Comparison of ENCODE assay signal across 29 cellular contexts in the genomic region with DNA sequence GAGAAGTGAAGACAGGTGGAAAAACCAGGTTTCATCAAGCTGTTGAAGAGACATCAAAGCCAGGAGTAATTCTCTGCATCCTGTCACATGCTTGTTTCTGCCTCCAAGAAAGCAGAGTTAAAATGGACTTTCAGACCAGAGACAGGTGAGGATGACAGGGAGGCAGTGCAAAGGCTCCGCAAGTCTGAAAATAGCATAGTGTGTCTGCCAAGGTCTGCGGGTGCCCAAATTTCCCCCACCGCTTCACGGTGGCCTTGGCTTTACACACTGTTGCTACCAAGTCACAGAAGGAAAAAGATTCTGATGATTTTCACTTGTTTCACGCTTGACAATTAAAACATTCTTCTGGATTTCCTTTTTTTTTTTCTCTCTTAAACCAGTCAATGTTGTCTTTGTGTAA. TPM values are rescaled to one million over a fixed set of nuclear protein-coding genes. Genes with fewer than 3 reads are reported as not detected.
A peak's percentile ranks its signal among the peaks of the same experiment; 100 is the strongest.
DNase-seq lines count a peak whose midpoint lies in the region; ATAC-seq and TF ChIP-seq lines count a peak whose summit lies in the region.
"Had no signal": no experiment of that assay in that cellular context is flagged by ENCODE, and none has a peak within 500 bp of the region (broad histone marks: within the 10 kb centered on the region; RNA-seq: fewer than 3 reads in every experiment).

No MANE protein-coding gene starts in this region.

- no peaks in the 10 kb centered on the region for H3K36me3 ChIP-seq in breast epithelium
- H3K36me3 ChIP-seq in gastrocnemius medialis: peaks cover 0 to 18% of the 10 kb centered on the region in 2 donors
- no peaks in the 10 kb centered on the region for H3K36me3 ChIP-seq in MM.1S (replicated peaks; ENCODE audit: insufficient read depth, low read length)

- no peak overlapping the region for H2AFZ ChIP-seq in MM.1S (ENCODE audit: low read length)

- H3K4me2 ChIP-seq in MM.1S (ENCODE audit: low read depth, low read length): no peak overlapping the region

- ATAC-seq in left ventricle myocardium superior (peak; percentile 85), gastrocnemius medialis (peak; percentile 78 to 86), T-helper 17 cell (no peak)
- ATAC-seq: stimulated activated memory B cell treated with anti-CD40 and anti-IgM and Interleukin-4, amounts not matched to agents 10 μg/mL and 1 μg/mL and 100 μg/mL, for 72 hours had no signal

- no peak overlapping the region for H3K4me3 ChIP-seq in breast epithelium
- H3K4me3 ChIP-seq in gastrocnemius medialis: no peak overlapping the region
- no peak overlapping the region for H3K4me3 ChIP-seq in MM.1S (ENCODE audit: low read length)
- H3K4me3 ChIP-seq: mucosa of descending colon had no signal

- POLR2A ChIA-PET in MCF 10A (lab: Yijun Ruan, JAX): interaction anchor here (1.7 to 1.8 kb wide), 2 partner anchors 10 to 441 kb away, joined by 5 to 7 read pairs; no protein-coding TSS in a partner anchor

- H3K79me2 ChIP-seq in MM.1S (ENCODE audit: low read length): no peaks in the 10 kb centered on the region

- H3F3A ChIP-seq in MM.1S (ENCODE audit: insufficient read depth, low read length): no peaks in the 10 kb centered on the region

- H3K27ac ChIP-seq in breast epithelium: no peak overlapping the region
- H3K27ac ChIP-seq in gastrocnemius medialis: peak overlapping the region; percentile 78 to 82 (median 78)
- no peak overlapping the region for H3K27ac ChIP-seq in MM.1S (ENCODE audit: low read length)
- H3K27ac ChIP-seq: 22Rv1, WERI-Rb-1 had no signal

- no peaks in the 10 kb centered on the region for H3K27me3 ChIP-seq in breast epithelium
- no peaks in the 10 kb centered on the region for H3K27me3 ChIP-seq in gastrocnemius medialis
- H3K27me3 ChIP-seq in MM.1S (replicated peaks; ENCODE audit: insufficient read depth, low read length): no peaks in the 10 kb centered on the region

- peaks cover 59% of the 10 kb centered on the region for H3K36me3 Mint-ChIP-seq in MCF 10A (ENCODE audit: insufficient read depth, unreplicated experiment)
- peaks cover 34% of the 10 kb centered on the region for H3K36me3 Mint-ChIP-seq in T-helper 2 cell treated with Interferon-gamma antibody and Interleukin-4, amounts not matched to agents 5 μg/mL and 100 μg/mL, for 36 hours (ENCODE audit: low read depth)
- no peaks in the 10 kb centered on the region for H3K36me3 Mint-ChIP-seq in T-helper 17 cell (ENCODE audit: low read depth)

- no peak for TF ChIP-seq CTCF in MCF 10A (IDR thresholded peaks at IDR 0.05; ENCODE audit: unreplicated experiment)
- no peak for TF ChIP-seq CTCF in breast epithelium (IDR thresholded peaks at IDR 0.05)
- TF ChIP-seq CTCF in gastrocnemius medialis (IDR thresholded peaks at IDR 0.05 in 4 of 5, conservative IDR thresholded peaks at IDR 0.05 in 1 of 5): no peak
- TF ChIP-seq CTCF in MM.1S (IDR thresholded peaks at IDR 0.05; ENCODE audit: low read length): no peak

- BruUV-seq in MCF 10A (replicated peaks; lab: Mats Ljungman, UMichigan): no TSS peak

- in situ Hi-C loops in gastrocnemius medialis (cut with MboI; ENCODE audit: low sequenced_read_pairs in 4 of 4): loop anchor here in 1 of 4 donors (25.0 kb wide), 1 partner anchor 660 kb away; no protein-coding TSS in a partner anchor

- H3K4me1 ChIP-seq in breast epithelium (no peaks in the 10 kb centered on the region), gastrocnemius medialis (peaks cover 35 to 46% of the 10 kb centered on the region in 2 donors), MM.1S (ENCODE audit: low read length) (no peaks in the 10 kb centered on the region)

- no peaks in the 10 kb centered on the region for H4K20me1 ChIP-seq in MM.1S (ENCODE audit: insufficient read depth, low read length)

- CTCF ChIA-PET in MCF 10A (lab: Yijun Ruan, JAX): interaction anchor here (0.6 to 40.3 kb wide), 4 partner anchors 10 to 888 kb away, joined by 3 to 1064 read pairs (median 47); a partner anchor contains a TSS

- DNase-seq in MCF 10A (ENCODE audit: unreplicated experiment): no peak
- no peak for DNase-seq in breast epithelium (ENCODE audit: low spot score in 2 of 2)
- DNase-seq in left ventricle myocardium superior: peak; percentile 49
- peak; percentile 22 to 59 for DNase-seq in gastrocnemius medialis
- DNase-seq in T-helper 2 cell treated with Interferon-gamma antibody and Interleukin-4, amounts not matched to agents 5 μg/mL and 100 μg/mL, for 36 hours (ENCODE audit: low spot score): no peak
- DNase-seq in cortex of kidney (lab: John Stamatoyannopoulos, UW): no peak
- no peak for DNase-seq in T-helper 17 cell
- no peak for DNase-seq in MM.1S
- DNase-seq: activated CD4-positive, alpha-beta T cell treated with anti-CD3 and anti-CD28 coated beads, Interleukin-2, amount 10 ng/mL, durations not matched to agents 7 days and 5 days; activated naive CD4-positive, alpha-beta T cell treated with anti-CD3 and anti-CD28 coated beads for 36 hours; activated T-cell treated with anti-CD3 and anti-CD28 coated beads, Interleukin-2, amount 50 U/mL, for 72 hours; amniotic stem cell; CD4-positive, CD25-positive, alpha-beta regulatory T cell; central memory CD4-positive, alpha-beta T cell; effector CD4-positive, alpha-beta T cell; foreskin fibroblast; hippocampal formation; immature natural killer cell; mucosa of descending colon; NCI-H1105; NCI-H2081 treated with DMSO at 0.1 percent for 48 hours; NCI-H82; stimulated activated CD4-positive, alpha-beta T cell treated with anti-CD3 and anti-CD28 coated beads, Interleukin-2, amount 100 ng/mL, for 48 hours; WERI-Rb-1 had no signal

- TF ChIP-seq POLR2A in breast epithelium (IDR thresholded peaks at IDR 0.05) (no peak), gastrocnemius medialis (IDR thresholded peaks at IDR 0.05) (no peak)

- no peaks in the 10 kb centered on the region for H3K27me3 Mint-ChIP-seq in MCF 10A (ENCODE audit: insufficient read depth, unreplicated experiment)
- no peaks in the 10 kb centered on the region for H3K27me3 Mint-ChIP-seq in T-helper 2 cell treated with Interferon-gamma antibody and Interleukin-4, amounts not matched to agents 5 μg/mL and 100 μg/mL, for 36 hours (ENCODE audit: low read depth)
- no peaks in the 10 kb centered on the region for H3K27me3 Mint-ChIP-seq in T-helper 17 cell
- H3K27me3 Mint-ChIP-seq: activated CD4-positive, alpha-beta T cell treated with anti-CD3 and anti-CD28 coated beads, Interleukin-2, amount 10 ng/mL, durations not matched to agents 7 days and 5 days; CD4-positive, CD25-positive, alpha-beta regulatory T cell; IgD-negative memory B cell; progenitor cell of endocrine pancreas; stimulated activated memory B cell treated with anti-CD40 and anti-IgM and Interleukin-4, amounts not matched to agents 10 μg/mL and 1 μg/mL and 100 μg/mL, for 72 hours had no signal

- H3K27ac Mint-ChIP-seq in MCF 10A (ENCODE audit: low read depth, unreplicated experiment) (peak overlapping the region; percentile 19), T-helper 17 cell (no peak overlapping the region)
- no peak overlapping the region for H3K27ac Mint-ChIP-seq in T-helper 2 cell treated with Interferon-gamma antibody and Interleukin-4, amounts not matched to agents 5 μg/mL and 100 μg/mL, for 36 hours
- H3K27ac Mint-ChIP-seq: activated CD4-positive, alpha-beta T cell treated with anti-CD3 and anti-CD28 coated beads, Interleukin-2, amount 10 ng/mL, durations not matched to agents 7 days and 5 days; activated naive CD4-positive, alpha-beta T cell treated with anti-CD3 and anti-CD28 coated beads for 36 hours; activated T-cell treated with anti-CD3 and anti-CD28 coated beads, Interleukin-2, amount 50 U/mL, for 72 hours; progenitor cell of endocrine pancreas; stimulated activated memory B cell treated with anti-CD40 and anti-IgM and Interleukin-4, amounts not matched to agents 10 μg/mL and 1 μg/mL and 100 μg/mL, for 72 hours had no signal

- H3K4me1 Mint-ChIP-seq in MCF 10A (ENCODE audit: insufficient read depth, unreplicated experiment): peaks cover 9% of the 10 kb centered on the region
- no peaks in the 10 kb centered on the region for H3K4me1 Mint-ChIP-seq in T-helper 2 cell treated with Interferon-gamma antibody and Interleukin-4, amounts not matched to agents 5 μg/mL and 100 μg/mL, for 36 hours (ENCODE audit: low read depth)
- peaks cover 2% of the 10 kb centered on the region for H3K4me1 Mint-ChIP-seq in T-helper 17 cell
- H3K4me1 Mint-ChIP-seq: activated CD4-positive, alpha-beta T cell treated with anti-CD3 and anti-CD28 coated beads, Interleukin-2, amount 10 ng/mL, durations not matched to agents 7 days and 5 days; IgD-negative memory B cell; immature natural killer cell; stimulated activated memory B cell treated with anti-CD40 and anti-IgM and Interleukin-4, amounts not matched to agents 10 μg/mL and 1 μg/mL and 100 μg/mL, for 72 hours had no signal

- no peaks in the 10 kb centered on the region for H3K9me3 Mint-ChIP-seq in MCF 10A (ENCODE audit: unreplicated experiment)
- H3K9me3 Mint-ChIP-seq in T-helper 2 cell treated with Interferon-gamma antibody and Interleukin-4, amounts not matched to agents 5 μg/mL and 100 μg/mL, for 36 hours: no peaks in the 10 kb centered on the region
- H3K9me3 Mint-ChIP-seq: activated CD4-positive, alpha-beta T cell treated with anti-CD3 and anti-CD28 coated beads, Interleukin-2, amount 10 ng/mL, durations not matched to agents 7 days and 5 days; activated naive CD4-positive, alpha-beta T cell treated with anti-CD3 and anti-CD28 coated beads for 36 hours; activated T-cell treated with anti-CD3 and anti-CD28 coated beads, Interleukin-2, amount 50 U/mL, for 72 hours; CD4-positive, CD25-positive, alpha-beta regulatory T cell; IgD-negative memory B cell; immature natural killer cell; neural crest cell; stimulated activated memory B cell treated with anti-CD40 and anti-IgM and Interleukin-4, amounts not matched to agents 10 μg/mL and 1 μg/mL and 100 μg/mL, for 72 hours had no signal

- H3K9ac ChIP-seq in MM.1S (ENCODE audit: low read length): no peak overlapping the region

- H3K9me3 ChIP-seq in breast epithelium (no peaks in the 10 kb centered on the region), gastrocnemius medialis (no peaks in the 10 kb centered on the region), T-helper 17 cell (ENCODE audit: control insufficient read depth, low read length, poor library complexity, severe bottlenecking) (no peaks in the 10 kb centered on the region), MM.1S (replicated peaks; ENCODE audit: insufficient read depth, low read length) (no peaks in the 10 kb centered on the region)
- H3K9me3 ChIP-seq: mucosa of descending colon had no signal

- no peaks in the 10 kb centered on the region for H3K9me2 ChIP-seq in MM.1S (replicated peaks; ENCODE audit: insufficient read depth, low read length)

- H3K4me3 Mint-ChIP-seq in MCF 10A (ENCODE audit: unreplicated experiment) (no peak overlapping the region), T-helper 17 cell (no peak overlapping the region)
- H3K4me3 Mint-ChIP-seq in T-helper 2 cell treated with Interferon-gamma antibody and Interleukin-4, amounts not matched to agents 5 μg/mL and 100 μg/mL, for 36 hours: no peak overlapping the region
- H3K4me3 Mint-ChIP-seq: activated CD4-positive, alpha-beta T cell treated with anti-CD3 and anti-CD28 coated beads, Interleukin-2, amount 10 ng/mL, durations not matched to agents 7 days and 5 days; activated naive CD4-positive, alpha-beta T cell treated with anti-CD3 and anti-CD28 coated beads for 36 hours; activated T-cell treated with anti-CD3 and anti-CD28 coated beads, Interleukin-2, amount 50 U/mL, for 72 hours; CD4-positive, CD25-positive, alpha-beta regulatory T cell; IgD-negative memory B cell; immature natural killer cell; neural crest cell; stimulated activated memory B cell treated with anti-CD40 and anti-IgM and Interleukin-4, amounts not matched to agents 10 μg/mL and 1 μg/mL and 100 μg/mL, for 72 hours had no signal

- intact Hi-C loops in MCF 10A (cut with micrococcal nuclease): no loop called here
- intact Hi-C loops in breast epithelium (cut with DNase I; ENCODE audit: low total_unique reads): no loop called here
- intact Hi-C loops in left ventricle myocardium superior (cut with micrococcal nuclease): loop anchor here (10.0 kb wide), 1 partner anchor 657 kb away; no protein-coding TSS in a partner anchor
- intact Hi-C loops in gastrocnemius medialis (cut with DNase I; ENCODE audit: low total_unique reads): no loop called here

RNA-seq across cellular contexts. Expression of a gene that starts 44.2 kb away (rescaled TPM):
- total RNA-seq in MCF 10A (2022): 53.5 and 60.5 TPM in 2 replicates
- 100 to 1,000 TPM in 2 of 3 donors, 10 to 100 TPM in 1; 91.0 to 119 (median 100) TPM for total RNA-seq in breast epithelium
- total RNA-seq in left ventricle myocardium superior: 59.7 TPM
- 10 to 100 TPM; 37.9 to 88.2 (median 72.0) TPM for total RNA-seq in gastrocnemius medialis
- 10 to 100 TPM; 64.6 to 67.3 TPM for total RNA-seq in T-helper 17 cell

Comparison
In these comparisons a context has a peak if more than half of its experiments do, and no peak if none do; other contexts are left out.
1. DNase-seq: peak in left ventricle myocardium superior (single experiment) and gastrocnemius medialis (2 of 2); none in MCF 10A (single experiment), breast epithelium (0 of 2), T-helper 2 cell treated with Interferon-gamma antibody and Interleukin-4, amounts not matched to agents 5 μg/mL and 100 μg/mL, for 36 hours (single experiment), cortex of kidney (single experiment), T-helper 17 cell (0 of 3) and MM.1S (single experiment).
2. H3K27ac ChIP-seq: peak in gastrocnemius medialis (4 of 4); none in breast epithelium (0 of 2) and MM.1S (single experiment).